5 cellular contexts compared by ENCODE assay signal in genomic region chr10:61719475-61719874, GRCh38. TPM values are rescaled to one million over a fixed set of nuclear protein-coding genes. Genes with fewer than 3 reads are reported as not detected.
"Had no signal": no experiment of that assay in that cellular context is flagged by ENCODE, and none has a peak within 500 bp of the region (broad histone marks: within the 10 kb centered on the region; RNA-seq: fewer than 3 reads in every experiment).

No MANE protein-coding gene starts in this region.

RNA-seq across cellular contexts. Expression of gene CABCOCO1, which starts 56.7 kb away (rescaled TPM):
- total RNA-seq: HepG2, HT-29, HT1080, K562 had no signal
- polyA plus RNA-seq: HepG2, IgD-negative memory B cell had no signal
